Comparison of ENCODE assay signal across 7 cellular contexts in the genomic region with DNA sequence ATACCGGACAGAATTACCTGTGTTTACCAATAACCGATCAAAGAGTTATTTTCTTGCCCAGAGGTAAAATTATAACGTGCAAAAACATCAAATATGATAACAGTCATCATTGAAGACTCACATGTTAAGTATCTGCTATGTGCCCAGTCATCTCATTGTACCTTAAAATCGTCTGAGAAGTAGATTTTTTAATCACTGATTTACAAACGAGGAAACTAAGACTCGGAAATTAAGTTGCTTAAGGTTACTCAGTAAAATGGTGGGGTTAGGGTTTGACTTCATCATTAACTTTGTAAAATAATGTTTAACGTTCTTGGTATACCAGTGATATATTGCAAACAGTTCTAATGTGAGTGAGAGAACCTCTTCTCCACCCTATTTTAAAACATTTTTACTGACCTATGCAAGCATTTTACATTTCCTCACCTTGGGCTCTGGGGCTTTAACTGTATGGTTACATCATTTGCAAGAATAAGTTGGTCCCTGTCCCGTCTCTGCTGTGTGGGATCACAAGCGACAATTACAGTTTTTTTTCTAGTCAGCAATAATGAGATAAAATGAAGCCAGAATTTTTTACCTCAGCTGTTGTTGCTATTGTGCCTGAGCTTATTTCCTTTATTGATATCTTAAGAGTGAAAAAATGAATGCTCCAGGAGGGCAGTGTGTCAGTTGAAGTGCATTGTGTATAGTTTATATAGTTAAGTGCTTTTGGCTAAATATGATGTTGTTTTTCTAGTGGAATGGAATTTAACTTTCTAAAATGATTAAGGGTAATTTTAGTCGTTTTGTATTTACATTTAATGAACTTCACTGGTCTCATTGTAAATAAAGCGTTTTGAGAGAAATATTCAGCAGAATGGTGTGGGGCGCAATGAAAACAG. TPM values are rescaled to one million over a fixed set of nuclear protein-coding genes. Genes with fewer than 3 reads are reported as not detected.
A peak's percentile ranks its signal among the peaks of the same experiment; 100 is the strongest.
DNase-seq lines count a peak whose midpoint lies in the region; ATAC-seq, FAIRE-seq and TF ChIP-seq lines count a peak whose summit lies in the region.

No MANE protein-coding gene starts in this region.

- H3K4me3 ChIP-seq in H7 (ENCODE audit: insufficient read depth, low read depth, low read length), result peak overlapping the region; percentile 91
- peak overlapping the region; percentile 66 to 75 (median 70) for H3K4me3 ChIP-seq in Peyer's patch
- H3K4me3 ChIP-seq in pancreas, result peak overlapping the region; percentile 40 to 68 (median 56)

- H3K4me1 ChIP-seq in Peyer's patch, result peaks cover 0 to 29% (median 0%) of the 10 kb centered on the region in 4 donors
- H3K4me1 ChIP-seq in pancreas, result peaks cover 0 to 12% (median 7%) of the 10 kb centered on the region in 3 donors

- no peak for ATAC-seq in pancreas
- ATAC-seq in GM21515 (IDR thresholded peaks at IDR 0.05; ENCODE audit: unreplicated experiment), result no peak

- peak overlapping the region; percentile 0 to 96 (median 56) for H3K27ac ChIP-seq in Peyer's patch
- peak overlapping the region; percentile 95 for H3K27ac ChIP-seq in epithelial cell of prostate
- peak overlapping the region; percentile 94 to 99 (median 98) for H3K27ac ChIP-seq in pancreas

- no peak for FAIRE-seq in pancreas (lab: Jason Lieb, UNC)

- H3K27me3 ChIP-seq in H7 (ENCODE audit: control insufficient read depth, insufficient read depth, low read length) (no peaks in the 10 kb centered on the region), Peyer's patch (no peaks in the 10 kb centered on the region), pancreas (no peaks in the 10 kb centered on the region)

- intact Hi-C loops in pancreas (cut with DNase I), result no loop called here

- H3K9me3 ChIP-seq in Peyer's patch (no peaks in the 10 kb centered on the region), pancreas (no peaks in the 10 kb centered on the region)

- TF ChIP-seq CTCF in Peyer's patch (IDR thresholded peaks at IDR 0.05), result no peak
- no peak for TF ChIP-seq CTCF in pancreas (IDR thresholded peaks at IDR 0.05)

- DNase-seq in H7 (peak; percentile 22), Peyer's patch (no peak), epithelial cell of prostate (ENCODE audit: low read depth, low spot score) (no peak), pancreas (no peak), NCI-H2029 (lab: John Stamatoyannopoulos, UW) (no peak), OCI-M2 (lab: John Stamatoyannopoulos, UW; ENCODE audit: unreplicated experiment) (no peak)

- 8 to 9% methylated on average over 12 of the region's 12 CpGs for WGBS in pancreas, 2 donors

- no peak for TF ChIP-seq POLR2A in Peyer's patch (IDR thresholded peaks at IDR 0.05)

- H3K36me3 ChIP-seq in H7 (replicated peaks; ENCODE audit: control insufficient read depth, insufficient read depth, low read length) (no peaks in the 10 kb centered on the region), Peyer's patch (no peaks in the 10 kb centered on the region), pancreas (no peaks in the 10 kb centered on the region)

RNA-seq across cellular contexts. Expression of a gene that starts 2.7 kb away (rescaled TPM):
- total RNA-seq in H7 (2014; rRNA removed; shearing (Covaris generic)), result 14.5 and 19.0 TPM in 2 replicates
- 10 to 100 TPM; 21.5 to 44.6 (median 28.2) TPM for total RNA-seq in Peyer's patch
- 10 to 100 TPM; 10.8 to 22.3 (median 15.3) TPM for total RNA-seq in pancreas
- polyA plus RNA-seq in pancreas, result 1 to 10 TPM; 5.2 to 6.1 TPM

RNA-seq across cellular contexts. Expression of a gene that starts 45.3 kb away (rescaled TPM):
- 46.9 and 58.0 TPM in 2 replicates for total RNA-seq in H7 (2014; rRNA removed; shearing (Covaris generic))
- 100 to 1,000 TPM in 1 of 4 donors, 10 to 100 TPM in 3; 71.6 to 132 (median 91.1) TPM for total RNA-seq in Peyer's patch
- total RNA-seq in pancreas, result 10 to 100 TPM; 16.9 to 29.8 (median 20.7) TPM
- polyA plus RNA-seq in pancreas, result 10 to 100 TPM; 46.0 to 85.4 TPM
